18 cellular contexts compared by ENCODE assay signal in the genomic region with DNA sequence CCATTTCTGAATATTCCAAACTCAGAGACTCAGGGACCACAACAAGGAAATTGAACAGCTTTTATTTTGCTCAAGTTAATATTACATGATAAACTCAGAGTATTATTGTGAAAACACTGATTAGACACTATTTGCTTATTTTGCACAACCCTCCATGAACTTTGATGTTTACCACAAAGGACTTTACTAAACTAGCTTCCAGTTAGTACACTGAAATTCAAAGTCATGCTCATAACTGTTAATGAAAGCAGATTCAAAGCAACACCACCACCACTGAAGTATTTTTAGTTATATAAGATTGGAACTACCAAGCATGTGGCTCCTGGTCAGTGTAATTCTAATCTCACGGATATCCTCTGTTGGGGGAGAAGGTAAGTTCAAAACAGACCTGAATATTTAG. TPM values are rescaled to one million over a fixed set of nuclear protein-coding genes. Genes with fewer than 3 reads are reported as not detected.
"Had no signal": no experiment of that assay in that cellular context is flagged by ENCODE, and none has a peak within 500 bp of the region (broad histone marks: within the 10 kb centered on the region; RNA-seq: fewer than 3 reads in every experiment).

Gene CFHR2 (plus strand): TSS at position 171 of the 400 bp plus-strand sequence. CDS start 143 bp downstream, at position 314.

RNA-seq across cellular contexts. Expression of gene CFHR2, which starts in this region (rescaled TPM):
- total RNA-seq: cerebellum, dermis microvascular lymphatic vessel endothelial cell, endodermal cell, esophagus mucosa, esophagus squamous epithelium, glomerular endothelial cell, heart right ventricle, kidney epithelial cell, left cardiac atrium, left ventricle myocardium inferior, lower leg skin, lower lobe of right lung, lung microvascular endothelial cell, mesenteric fat pad, mesothelial cell of epicardium, mucosa of descending colon, myocyte had no signal
- polyA plus RNA-seq: heart right ventricle, keratinocyte had no signal
